ENCODE assay signal across 8 cellular contexts in the genomic region with DNA sequence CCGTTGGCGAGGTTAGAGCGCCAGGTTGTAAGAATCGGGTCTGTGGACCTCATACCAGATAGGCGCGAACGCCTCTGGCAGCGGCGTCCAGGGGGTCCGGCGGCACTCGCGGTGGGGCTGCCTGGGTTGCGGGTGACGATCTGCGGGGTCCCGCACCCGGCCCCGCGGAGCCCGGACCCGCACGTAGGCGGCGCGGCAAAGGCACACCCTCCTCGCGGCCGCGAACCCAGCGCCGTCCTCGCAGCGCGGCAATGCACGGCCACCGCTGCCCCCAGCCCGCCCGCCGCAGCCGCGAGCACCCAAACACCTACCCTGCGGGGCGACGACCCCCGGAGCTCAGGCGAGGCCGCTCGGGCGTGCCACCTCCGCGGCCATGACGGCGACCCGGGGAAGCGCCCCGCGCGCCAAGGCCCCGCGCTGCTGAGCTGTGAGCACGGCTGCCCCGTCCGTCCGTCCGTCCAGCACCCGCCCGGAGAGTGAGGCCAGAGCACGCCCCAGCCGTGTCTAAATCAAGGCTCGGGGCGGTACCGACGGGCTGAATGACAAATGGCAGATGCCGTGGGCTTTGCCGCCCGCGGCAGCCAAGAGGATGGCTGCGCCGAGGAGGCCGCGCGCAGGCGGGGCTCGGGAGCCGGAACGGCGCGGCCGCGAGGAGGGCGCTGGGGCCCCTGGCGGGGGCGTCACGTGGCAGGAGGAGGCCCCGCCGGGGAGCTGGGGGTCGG. TPM values are rescaled to one million over a fixed set of nuclear protein-coding genes. Genes with fewer than 3 reads are reported as not detected.
DNase-seq lines count a peak whose midpoint lies in the region; ATAC-seq, FAIRE-seq and TF ChIP-seq lines count a peak whose summit lies in the region.

A gene with protein sequence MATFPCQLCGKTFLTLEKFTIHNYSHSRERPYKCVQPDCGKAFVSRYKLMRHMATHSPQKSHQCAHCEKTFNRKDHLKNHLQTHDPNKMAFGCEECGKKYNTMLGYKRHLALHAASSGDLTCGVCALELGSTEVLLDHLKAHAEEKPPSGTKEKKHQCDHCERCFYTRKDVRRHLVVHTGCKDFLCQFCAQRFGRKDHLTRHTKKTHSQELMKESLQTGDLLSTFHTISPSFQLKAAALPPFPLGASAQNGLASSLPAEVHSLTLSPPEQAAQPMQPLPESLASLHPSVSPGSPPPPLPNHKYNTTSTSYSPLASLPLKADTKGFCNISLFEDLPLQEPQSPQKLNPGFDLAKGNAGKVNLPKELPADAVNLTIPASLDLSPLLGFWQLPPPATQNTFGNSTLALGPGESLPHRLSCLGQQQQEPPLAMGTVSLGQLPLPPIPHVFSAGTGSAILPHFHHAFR (minus strand): TSS at position 481 of the 722 bp plus-strand sequence. CDS start 60,123 bp downstream, outside the sequence.

- H3K27ac ChIP-seq in spleen = peak within 1 kb of the TSS in 6 of 8 donors; percentile 54 to 69 (median 60)

- H3K27me3 ChIP-seq in bronchial epithelial cell (ENCODE audit: control insufficient read depth, insufficient read depth, low read length) (no peaks in the 10 kb centered on the region), spleen (replicated peaks in 1 of 7) (peaks cover 0 to 19% (median 0%) of the 10 kb centered on the region in 7 donors)

- H3K36me3 ChIP-seq in bronchial epithelial cell (ENCODE audit: control insufficient read depth, insufficient read depth, low read length) (no peaks in the 10 kb centered on the region), spleen (no peaks in the 10 kb centered on the region)

- peak within 1 kb of the TSS; percentile 49 for H3K4me3 ChIP-seq in bronchial epithelial cell (ENCODE audit: low read depth, low read length)
- H3K4me3 ChIP-seq in spleen = peak within 1 kb of the TSS; percentile 33 to 80 (median 52)

- DNase-seq in stimulated activated naive CD4-positive, alpha-beta T cell treated with Interleukin-2 at 50 U/mL for 16 hours (lab: John Stamatoyannopoulos, UW) = peak; percentile 16
- DNase-seq in stimulated activated naive CD4-positive, alpha-beta T cell (lab: John Stamatoyannopoulos, UW) = no peak
- DNase-seq in RPMI7951 (ENCODE audit: low read depth) (peak; percentile 79), bronchial epithelial cell (ENCODE audit: low read depth) (peak; percentile 26), iris pigment epithelial cell (ENCODE audit: low read depth) (peak; percentile 63), spleen (peak; percentile 83), DMS153 (lab: John Stamatoyannopoulos, UW) (no peak)

- peaks cover 0 to 20% (median 4%) of the 10 kb centered on the region in 6 donors for H3K4me1 ChIP-seq in spleen

- H3K9me3 ChIP-seq in spleen = peaks cover 0 to 8% (median 0%) of the 10 kb centered on the region in 8 donors

- intact Hi-C loops in spleen (cut with DNase I; ENCODE audit: low total_unique reads) = no loop called here

- WGBS in spleen, 5 donors = 43 to 61% (median 54%) methylated on average over 36 to 98 of the region's 98 CpGs

- no peak for FAIRE-seq in bronchial epithelial cell (lab: Jason Lieb, UNC)

- no peak for TF ChIP-seq POLR2A in spleen (IDR thresholded peaks at IDR 0.05)

- no peak for TF ChIP-seq CTCF in bronchial epithelial cell (IDR thresholded peaks at IDR 0.05; ENCODE audit: insufficient read depth, low read length, severe bottlenecking)
- TF ChIP-seq CTCF in spleen (IDR thresholded peaks at IDR 0.05 in 8 of 11, conservative IDR thresholded peaks at IDR 0.05 in 3 of 11) = no peak

- ATAC-seq in HG03045 (IDR thresholded peaks at IDR 0.05; ENCODE audit: unreplicated experiment) = peak; percentile 57

RNA-seq across cellular contexts. Expression of the gene that starts here (rescaled TPM):
- 6.4 and 10.1 TPM in 2 replicates for total RNA-seq in RPMI7951 (2014; rRNA removed; shearing (Covaris generic))
- 2.4 and 4.4 TPM in 2 replicates for total RNA-seq in bronchial epithelial cell
- total RNA-seq in spleen = 10 to 100 TPM; 20.4 to 34.4 (median 27.9) TPM
- 10 to 100 TPM in 1 of 3 donors, 1 to 10 TPM in 2; 7.1 to 12.2 (median 9.7) TPM for polyA plus RNA-seq in spleen

Comparison
In these comparisons a context has a peak if more than half of its experiments do, and no peak if none do; other contexts are left out.
1. DNase-seq: peak in stimulated activated naive CD4-positive, alpha-beta T cell treated with Interleukin-2 at 50 U/mL for 16 hours (single experiment), RPMI7951 (single experiment), bronchial epithelial cell (single experiment), iris pigment epithelial cell (single experiment) and spleen (single experiment); none in stimulated activated naive CD4-positive, alpha-beta T cell (0 of 6) and DMS153 (single experiment).